In the genomic region with DNA sequence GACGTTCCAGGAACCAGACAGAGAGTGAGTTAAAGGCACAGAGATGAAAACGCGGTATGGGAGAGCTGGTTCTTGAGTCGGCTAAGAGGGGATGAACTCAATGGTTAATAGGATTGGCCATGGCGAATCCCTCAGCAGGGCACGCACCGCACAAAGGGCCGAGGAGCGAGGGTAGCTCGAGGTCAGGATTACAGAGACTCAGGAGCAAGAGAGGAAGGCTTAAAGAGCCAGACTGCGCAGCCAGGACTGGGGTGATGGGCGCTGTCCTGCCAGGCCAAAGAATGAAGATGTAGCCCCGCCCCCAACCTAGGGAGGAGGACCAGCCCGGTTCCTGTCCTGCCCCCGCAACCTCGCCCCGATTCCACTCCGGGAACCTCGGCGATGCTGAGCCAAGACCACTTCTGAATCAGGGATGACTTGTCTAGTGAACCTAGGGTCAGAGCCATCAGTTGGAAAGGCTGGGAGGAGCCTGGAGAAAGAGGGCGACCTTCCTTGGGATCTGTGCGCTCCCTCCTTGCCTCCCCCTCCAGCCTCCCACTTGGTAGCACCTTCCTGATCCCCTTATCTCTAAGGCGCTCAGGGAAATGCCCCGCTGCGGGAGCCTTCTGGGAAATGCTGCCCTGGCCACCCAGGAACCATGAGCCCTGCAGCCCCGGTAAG, we compare ENCODE assay signal across 8 cellular contexts. TPM values are rescaled to one million over a fixed set of nuclear protein-coding genes. Genes with fewer than 3 reads are reported as not detected.
DNase-seq lines count a peak whose midpoint lies in the region; ATAC-seq and TF ChIP-seq lines count a peak whose summit lies in the region.

A gene with protein sequence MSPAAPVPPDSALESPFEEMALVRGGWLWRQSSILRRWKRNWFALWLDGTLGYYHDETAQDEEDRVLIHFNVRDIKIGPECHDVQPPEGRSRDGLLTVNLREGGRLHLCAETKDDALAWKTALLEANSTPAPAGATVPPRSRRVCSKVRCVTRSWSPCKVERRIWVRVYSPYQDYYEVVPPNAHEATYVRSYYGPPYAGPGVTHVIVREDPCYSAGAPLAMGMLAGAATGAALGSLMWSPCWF (plus strand): TSS at position 610 of the 660 bp plus-strand sequence. CDS start 28 bp downstream, at position 638.

- H3K27me3 ChIP-seq in Peyer's patch = no peaks in the 10 kb centered on the region
- H3K27me3 ChIP-seq in cardiac muscle cell = peaks cover 4% of the 10 kb centered on the region
- peaks cover 38% of the 10 kb centered on the region for H3K27me3 ChIP-seq in neutrophil

- H3K27ac ChIP-seq in Peyer's patch (peak within 1 kb of the TSS in 2 of 4 donors; percentile 41 to 64), cardiac muscle cell (no peak within 1 kb of the TSS), neutrophil (no peak within 1 kb of the TSS)

- peak within 1 kb of the TSS in 3 of 4 donors; percentile 36 to 48 (median 45) for H3K4me3 ChIP-seq in Peyer's patch
- H3K4me3 ChIP-seq in cardiac muscle cell = no peak within 1 kb of the TSS
- H3K4me3 ChIP-seq in neutrophil (ENCODE audit: low read depth in 1 of 2, low read length in 1 of 2) = peak within 1 kb of the TSS; percentile 32 to 40

- no peaks in the 10 kb centered on the region for H3K9me3 ChIP-seq in Peyer's patch
- H3K9me3 ChIP-seq in cardiac muscle cell (ENCODE audit: low read depth) = no peaks in the 10 kb centered on the region
- H3K9me3 ChIP-seq in neutrophil = no peaks in the 10 kb centered on the region

- intact Hi-C loops in Calu3 (cut with micrococcal nuclease; ENCODE audit: unreplicated experiment) = no loop called here

- H3K27me3 Mint-ChIP-seq in Calu3 (ENCODE audit: unreplicated experiment) = peaks cover 12% of the 10 kb centered on the region

- ATAC-seq in GM21619 (IDR thresholded peaks at IDR 0.05; ENCODE audit: unreplicated experiment) = no peak
- no peak for ATAC-seq in esophagus mucosa
- no peak for ATAC-seq in GM21786 (IDR thresholded peaks at IDR 0.05; ENCODE audit: unreplicated experiment)

- H3K9me3 Mint-ChIP-seq in Calu3 (ENCODE audit: low read depth, unreplicated experiment) = no peaks in the 10 kb centered on the region

- H3K36me3 ChIP-seq in Peyer's patch (no peaks in the 10 kb centered on the region), cardiac muscle cell (no peaks in the 10 kb centered on the region), neutrophil (no peaks in the 10 kb centered on the region)

- no TSS peak for BruUV-seq in Calu3 (replicated peaks; lab: Mats Ljungman, UMichigan)

- TF ChIP-seq POLR2A in Peyer's patch (IDR thresholded peaks at IDR 0.05) = no peak

- TF ChIP-seq CTCF in Calu3 (IDR thresholded peaks at IDR 0.05; ENCODE audit: unreplicated experiment) (no peak), Peyer's patch (IDR thresholded peaks at IDR 0.05) (no peak), cardiac muscle cell (IDR thresholded peaks at IDR 0.05; ENCODE audit: low read depth, low read length) (no peak), neutrophil (IDR thresholded peaks at IDR 0.05) (no peak)

- H3K4me1 ChIP-seq in Peyer's patch = no peaks in the 10 kb centered on the region
- peaks cover 5% of the 10 kb centered on the region for H3K4me1 ChIP-seq in cardiac muscle cell (ENCODE audit: low read depth)
- peaks cover 11 to 13% of the 10 kb centered on the region in 2 experiments for H3K4me1 ChIP-seq in neutrophil (ENCODE audit: control insufficient read depth in 1 of 2, insufficient read depth in 1 of 2, low read depth in 1 of 2, low read length in 1 of 2)

- peak within 1 kb of the TSS; percentile 78 for H3K4me3 Mint-ChIP-seq in Calu3 (ENCODE audit: low read depth, unreplicated experiment)

- no peak for DNase-seq in Calu3
- DNase-seq in Peyer's patch = no peak
- peak in 1 of 2 donors; percentile 64 for DNase-seq in cardiac muscle cell (ENCODE audit: low read depth in 1 of 2, low spot score in 1 of 2)
- DNase-seq in activated gamma-delta T cell (lab: John Stamatoyannopoulos, UW) = no peak

- H3K36me3 Mint-ChIP-seq in Calu3 (ENCODE audit: insufficient read depth, unreplicated experiment) = peaks cover 9% of the 10 kb centered on the region

- peak within 1 kb of the TSS; percentile 67 for H3K27ac Mint-ChIP-seq in Calu3 (ENCODE audit: unreplicated experiment)

- peaks cover 41% of the 10 kb centered on the region for H3K4me1 Mint-ChIP-seq in Calu3 (ENCODE audit: low read depth, unreplicated experiment)

- CTCF ChIA-PET in Calu3 (lab: Charles Lee) = no interaction called here

RNA-seq across cellular contexts. Expression of the gene that starts here (rescaled TPM):
- 106 and 127 TPM in 2 replicates for total RNA-seq in Calu3 (2022)
- total RNA-seq in Peyer's patch = 10 to 100 TPM; 10.3 to 29.7 (median 12.0) TPM
- total RNA-seq in cardiac muscle cell = 32.8 and 33.5 TPM in 2 replicates
- polyA plus RNA-seq in cardiac muscle cell = 21.8 and 23.5 TPM in 2 replicates
- total RNA-seq in esophagus mucosa = 1.4 TPM
